In genomic region chr19:18278521-18279265, GRCh38 we compare ENCODE assay signal across 6 cellular contexts. TPM values are rescaled to one million over a fixed set of nuclear protein-coding genes. Genes with fewer than 3 reads are reported as not detected.
A peak's percentile ranks its signal among the peaks of the same experiment; 100 is the strongest.
DNase-seq lines count a peak whose midpoint lies in the region; ATAC-seq, FAIRE-seq and TF ChIP-seq lines count a peak whose summit lies in the region.

No MANE protein-coding gene starts in this region.

- peaks cover 57% of the 10 kb centered on the region for H3K79me2 ChIP-seq in GM23248 (ENCODE audit: insufficient read depth)

- H3K27ac ChIP-seq in GM23248 (peak overlapping the region; percentile 95), kidney (ENCODE audit: low read depth in 2 of 2, low read length in 2 of 2) (peak overlapping the region; percentile 100), vagina (peak overlapping the region; percentile 100)

- FAIRE-seq in kidney (lab: Jason Lieb, UNC) = no peak

- ATAC-seq in HG02642 (IDR thresholded peaks at IDR 0.05; ENCODE audit: poor library complexity, unreplicated experiment) = no peak

- H3K9me3 ChIP-seq in GM23248 (ENCODE audit: low read depth) (no peaks in the 10 kb centered on the region), kidney (ENCODE audit: control insufficient read depth in 1 of 2, low read length in 2 of 2) (no peaks in the 10 kb centered on the region), vagina (no peaks in the 10 kb centered on the region)

- H3K9ac ChIP-seq in GM23248 (peak overlapping the region; percentile 99), kidney (ENCODE audit: low read length in 2 of 2) (peak overlapping the region; percentile 83 to 100)

- H4K20me1 ChIP-seq in GM23248 (ENCODE audit: insufficient read depth) = peaks cover 8% of the 10 kb centered on the region; the same call in 1 of the 2 replicates

- TF ChIP-seq CTCF in kidney (IDR thresholded peaks at IDR 0.05; ENCODE audit: borderline replicate concordance, extremely low read depth, insufficient read depth) (peak; percentile 8), vagina (IDR thresholded peaks at IDR 0.05) (no peak)

- no peaks in the 10 kb centered on the region for H3K27me3 ChIP-seq in GM23248 (replicated peaks; ENCODE audit: insufficient read depth)
- H3K27me3 ChIP-seq in vagina = no peaks in the 10 kb centered on the region

- H3K4me3 ChIP-seq in GM23248 (peak overlapping the region; percentile 89), kidney (ENCODE audit: low read length in 2 of 2) (peak overlapping the region; percentile 67 to 99), vagina (peak overlapping the region; percentile 83 to 100)

- peak overlapping the region; percentile 93 for H3K4me2 ChIP-seq in GM23248 (ENCODE audit: unreplicated experiment)

- peaks cover 38% of the 10 kb centered on the region for H3K4me1 ChIP-seq in GM23248 (ENCODE audit: insufficient read depth)
- peaks cover 27 to 43% of the 10 kb centered on the region in 2 donors for H3K4me1 ChIP-seq in kidney (ENCODE audit: control insufficient read depth in 1 of 2, insufficient read depth in 1 of 2, low read depth in 1 of 2, low read length in 2 of 2)
- peaks cover 58% of the 10 kb centered on the region for H3K4me1 ChIP-seq in vagina

- in situ Hi-C loops in GM23248 (cut with MboI) = loop anchor here (5.0 kb wide), 1 partner anchor 44 kb away; the partner anchor contains the start of gene LSM4

- peak; percentile 50 for DNase-seq in GM23248
- peak; percentile 39 for DNase-seq in activated CD8-positive, alpha-beta memory T cell treated with anti-CD3 and anti-CD28 coated beads, Interleukin-2, amount 50 U/mL, for 4 hours
- no peak for DNase-seq in kidney
- DNase-seq in vagina (ENCODE audit: extremely low spot score in 2 of 2) = no peak
- DNase-seq in GM03348 (ENCODE audit: low spot score) = no peak

- peaks cover 37% of the 10 kb centered on the region for H3F3A ChIP-seq in GM23248 (ENCODE audit: insufficient read depth)

- intact Hi-C loops in kidney (cut with DNase I) (loop anchor here (10.0 kb wide), 1 partner anchor 126 kb away; no protein-coding TSS in a partner anchor), vagina (cut with DNase I) (loop anchor here (1.0 kb wide), 1 partner anchor 45 kb away; the partner anchor contains the start of gene LSM4)

- TF ChIP-seq POLR2A in vagina (IDR thresholded peaks at IDR 0.05) = no peak

- H3K9me2 ChIP-seq in GM23248 (ENCODE audit: insufficient read depth) = no peaks in the 10 kb centered on the region

- H3K36me3 ChIP-seq in GM23248 (ENCODE audit: low read depth) = peaks cover 8% of the 10 kb centered on the region
- peaks cover 8 to 15% of the 10 kb centered on the region in 2 donors for H3K36me3 ChIP-seq in kidney (ENCODE audit: control insufficient read depth in 1 of 2, insufficient read depth in 2 of 2, low read length in 2 of 2)
- H3K36me3 ChIP-seq in vagina = no peaks in the 10 kb centered on the region

- 45 to 49% methylated on average over 10 of the region's 10 CpGs for WGBS in GM23248 (ENCODE audit: low coverage in 1 of 2, low lambda C conversion rate in 2 of 2, missing lambda C conversion rate in 2 of 2), 2 experiments

- H2AFZ ChIP-seq in GM23248 = no peak overlapping the region

RNA-seq across cellular contexts. Expression of gene JUND, which starts 2.7 kb away (rescaled TPM):
- 123 and 172 TPM in 2 replicates for total RNA-seq in GM23248 (2014; rRNA removed; shearing (Covaris generic))
- 15.3 and 17.9 TPM in 2 replicates for polyA plus RNA-seq in GM23248 (2016; fragmentation: Nextera tagmentation; extraction: Ambion mirVana)
- 181 TPM for total RNA-seq in kidney
- 117 TPM for polyA plus RNA-seq in kidney (ENCODE audit: insufficient read depth, low read depth, low replicate concordance)
- total RNA-seq in vagina = 531 TPM

RNA-seq across cellular contexts. Expression of gene IQCN, which starts 4.4 kb away (rescaled TPM):
- total RNA-seq in GM23248 (2014; rRNA removed; shearing (Covaris generic)) = 0.11 and 0.25 TPM in 2 replicates
- polyA plus RNA-seq in GM23248 (2016; fragmentation: Nextera tagmentation; extraction: Ambion mirVana) = 0.16 and 0.33 TPM in 2 replicates
- total RNA-seq in kidney = 6.3 TPM
- 0.82 TPM for polyA plus RNA-seq in kidney (ENCODE audit: insufficient read depth, low read depth, low replicate concordance)
- total RNA-seq in vagina = 4.4 TPM

RNA-seq across cellular contexts. Expression of gene LSM4, which starts 44.2 kb away (rescaled TPM):
- total RNA-seq in GM23248 (2014; rRNA removed; shearing (Covaris generic)) = 167 and 203 TPM in 2 replicates
- polyA plus RNA-seq in GM23248 (2016; fragmentation: Nextera tagmentation; extraction: Ambion mirVana) (200 and 208 TPM in 2 replicates), kidney (ENCODE audit: insufficient read depth, low read depth, low replicate concordance) (245 TPM)
- total RNA-seq in kidney (87.7 TPM), vagina (54.3 TPM)

RNA-seq across cellular contexts. Expression of gene PDE4C, which starts 52.5 kb away (rescaled TPM):
- total RNA-seq in GM23248 (2014; rRNA removed; shearing (Covaris generic)) = under 0.01 and 0.22 TPM in 2 replicates
- polyA plus RNA-seq in GM23248 (2016; fragmentation: Nextera tagmentation; extraction: Ambion mirVana) = 0.40 and 1.0 TPM in 2 replicates
- 2.0 TPM for total RNA-seq in kidney
- not detected for polyA plus RNA-seq in kidney (ENCODE audit: insufficient read depth, low read depth, low replicate concordance)
- 0.98 TPM for total RNA-seq in vagina

Comparison
In these comparisons a context has a peak if more than half of its experiments do, and no peak if none do; other contexts are left out.
1. DNase-seq: peak in GM23248 (single experiment) and activated CD8-positive, alpha-beta memory T cell treated with anti-CD3 and anti-CD28 coated beads, Interleukin-2, amount 50 U/mL, for 4 hours (single experiment); none in kidney (single experiment), vagina (0 of 2) and GM03348 (single experiment).
2. Peak in every context shown above with its lines, with median percentiles within 50 percentile points of each other: H3K27ac ChIP-seq and H3K4me3 ChIP-seq.